ENCODE assay signal across 9 cellular contexts in the genomic region with DNA sequence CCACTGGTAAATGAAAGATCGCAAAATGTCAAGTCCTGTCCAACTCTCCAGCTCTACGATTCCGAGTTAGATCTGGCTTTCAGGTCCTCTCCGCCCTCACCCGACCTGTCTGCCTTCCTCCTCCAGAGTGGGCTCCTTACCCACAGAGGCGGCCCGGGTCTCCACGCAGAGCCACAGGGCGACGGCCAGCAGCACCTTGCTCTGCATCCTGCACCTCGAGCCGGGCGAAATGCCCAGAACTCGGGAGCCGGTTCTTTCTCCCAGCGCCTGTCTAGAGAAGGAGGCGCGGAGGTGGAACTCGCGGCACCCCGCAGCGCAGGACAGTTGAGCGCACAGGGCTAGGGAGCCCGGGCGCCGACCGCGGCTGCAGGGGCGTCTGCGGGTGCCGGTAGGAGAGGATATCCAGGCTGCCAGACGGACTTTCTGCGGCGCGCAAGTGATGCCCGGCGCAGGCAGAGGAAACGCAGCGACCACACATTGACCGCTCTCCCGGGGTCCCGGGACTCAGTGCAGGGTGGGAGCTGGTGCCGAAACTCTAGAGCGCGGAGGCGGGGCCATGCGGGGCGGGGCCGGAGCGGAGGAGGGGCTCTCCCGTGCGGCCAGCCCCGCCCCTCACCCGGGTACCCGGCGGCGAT. TPM values are rescaled to one million over a fixed set of nuclear protein-coding genes. Genes with fewer than 3 reads are reported as not detected.
DNase-seq lines count a peak whose midpoint lies in the region; ATAC-seq and TF ChIP-seq lines count a peak whose summit lies in the region.
"Had no signal": no experiment of that assay in that cellular context is flagged by ENCODE, and none has a peak within 500 bp of the region (broad histone marks: within the 10 kb centered on the region; RNA-seq: fewer than 3 reads in every experiment).

A gene (minus strand): TSS at position 509 of the 635 bp plus-strand sequence. CDS start 302 bp downstream, at position 207.

- TF ChIP-seq CTCF in sigmoid colon (IDR thresholded peaks at IDR 0.05): no peak

- peaks cover 5% of the 10 kb centered on the region for H3K4me1 Mint-ChIP-seq in activated naive CD8-positive, alpha-beta T cell treated with anti-CD3 and anti-CD28 coated beads, Interleukin-2, amount 10 ng/mL, durations not matched to agents 7 days and 5 days
- H3K4me1 Mint-ChIP-seq: memory B cell had no signal

- H3K4me3 Mint-ChIP-seq in activated naive CD8-positive, alpha-beta T cell treated with anti-CD3 and anti-CD28 coated beads, Interleukin-2, amount 10 ng/mL, durations not matched to agents 7 days and 5 days: peak within 1 kb of the TSS; percentile 32
- H3K4me3 Mint-ChIP-seq: memory B cell had no signal

- peak within 1 kb of the TSS in 3 of 4 donors; percentile 29 to 40 (median 36) for H3K4me3 ChIP-seq in sigmoid colon

- POLR2A ChIA-PET in activated naive CD8-positive, alpha-beta T cell treated with anti-CD3 and anti-CD28 coated beads, Interleukin-2, amount 10 ng/mL, durations not matched to agents 7 days and 5 days (lab: Charles Lee): no interaction called here

- peaks cover 0 to 5% (median 0%) of the 10 kb centered on the region in 4 donors for H3K4me1 ChIP-seq in sigmoid colon

- H3K36me3 ChIP-seq in sigmoid colon: no peaks in the 10 kb centered on the region

- TF ChIP-seq POLR2A in sigmoid colon (IDR thresholded peaks at IDR 0.05): no peak

- no peaks in the 10 kb centered on the region for H3K9me3 ChIP-seq in sigmoid colon

- peaks cover 36% of the 10 kb centered on the region for H3K27me3 Mint-ChIP-seq in activated naive CD8-positive, alpha-beta T cell treated with anti-CD3 and anti-CD28 coated beads, Interleukin-2, amount 10 ng/mL, durations not matched to agents 7 days and 5 days

- peaks cover 1% of the 10 kb centered on the region for H3K9me3 Mint-ChIP-seq in activated naive CD8-positive, alpha-beta T cell treated with anti-CD3 and anti-CD28 coated beads, Interleukin-2, amount 10 ng/mL, durations not matched to agents 7 days and 5 days

- no peak for ATAC-seq in activated naive CD8-positive, alpha-beta T cell treated with anti-CD3 and anti-CD28 coated beads, Interleukin-2, amount 10 ng/mL, durations not matched to agents 7 days and 5 days (ENCODE audit: low read depth)
- ATAC-seq in left ventricle myocardium superior (peak; percentile 94), HG02981 (IDR thresholded peaks at IDR 0.05; ENCODE audit: unreplicated experiment) (no peak)
- ATAC-seq in activated CD4-positive, CD25-positive, alpha-beta regulatory T cell treated with anti-CD3 and anti-CD28 coated beads, Interleukin-2, amount 50 U/mL, for 24 hours: no peak

- H3K27ac Mint-ChIP-seq in activated naive CD8-positive, alpha-beta T cell treated with anti-CD3 and anti-CD28 coated beads, Interleukin-2, amount 10 ng/mL, durations not matched to agents 7 days and 5 days: no peak within 1 kb of the TSS
- H3K27ac Mint-ChIP-seq: memory B cell had no signal

- intact Hi-C loops in left ventricle myocardium superior (cut with micrococcal nuclease): no loop called here
- intact Hi-C loops in sigmoid colon (cut with DNase I): no loop called here

- DNase-seq in HK-2 (ENCODE audit: unreplicated experiment): peak; percentile 0
- no peak for DNase-seq in activated naive CD8-positive, alpha-beta T cell treated with anti-CD3 and anti-CD28 coated beads, Interleukin-2, amount 10 ng/mL, durations not matched to agents 7 days and 5 days
- peak; percentile 71 for DNase-seq in left ventricle myocardium superior
- DNase-seq in sigmoid colon: no peak
- DNase-seq in HCEC 1CT: no peak
- DNase-seq in NK-92 (lab: John Stamatoyannopoulos, UW; ENCODE audit: unreplicated experiment): no peak

- no peak for TF ChIP-seq EP300 in sigmoid colon (IDR thresholded peaks at IDR 0.05)

- H3K36me3 Mint-ChIP-seq in activated naive CD8-positive, alpha-beta T cell treated with anti-CD3 and anti-CD28 coated beads, Interleukin-2, amount 10 ng/mL, durations not matched to agents 7 days and 5 days: no peaks in the 10 kb centered on the region
- H3K36me3 Mint-ChIP-seq: memory B cell had no signal

- H3K27ac ChIP-seq in sigmoid colon: peak within 1 kb of the TSS in 2 of 4 donors; percentile 7 to 54

- WGBS in sigmoid colon, 2 donors: 3 to 15% methylated on average over 57 of the region's 57 CpGs

- peaks cover 0 to 29% (median 0%) of the 10 kb centered on the region in 3 donors for H3K27me3 ChIP-seq in sigmoid colon

RNA-seq across cellular contexts. Expression of the gene that starts here (rescaled TPM):
- total RNA-seq in activated naive CD8-positive, alpha-beta T cell treated with anti-CD3 and anti-CD28 coated beads, Interleukin-2, amount 10 ng/mL, durations not matched to agents 7 days and 5 days: not detected
- 21.2 TPM for total RNA-seq in left ventricle myocardium superior
- 10 to 100 TPM in 3 of 4 donors, 1 to 10 TPM in 1; 9.9 to 14.2 (median 13.0) TPM for total RNA-seq in sigmoid colon
- polyA plus RNA-seq in sigmoid colon: 1 to 10 TPM in 2 of 3 donors, under 1 TPM in 1; 0.69 to 4.4 (median 1.2) TPM

Comparison
In these comparisons a context has a peak if more than half of its experiments do, and no peak if none do; other contexts are left out.
1. RNA of the gene that starts here (total RNA-seq): 21.2 TPM in left ventricle myocardium superior (single experiment) and 9.9 to 14.2 TPM in sigmoid colon; not detected in activated naive CD8-positive, alpha-beta T cell treated with anti-CD3 and anti-CD28 coated beads, Interleukin-2, amount 10 ng/mL, durations not matched to agents 7 days and 5 days; every median in the first group is over 10 times any median in the second.
2. DNase-seq: peak in HK-2 (single experiment) and left ventricle myocardium superior (single experiment); none in activated naive CD8-positive, alpha-beta T cell treated with anti-CD3 and anti-CD28 coated beads, Interleukin-2, amount 10 ng/mL, durations not matched to agents 7 days and 5 days (single experiment), sigmoid colon (single experiment), HCEC 1CT (single experiment) and NK-92 (single experiment).